Comparison of ENCODE assay signal across 9 cellular contexts in the genomic region with DNA sequence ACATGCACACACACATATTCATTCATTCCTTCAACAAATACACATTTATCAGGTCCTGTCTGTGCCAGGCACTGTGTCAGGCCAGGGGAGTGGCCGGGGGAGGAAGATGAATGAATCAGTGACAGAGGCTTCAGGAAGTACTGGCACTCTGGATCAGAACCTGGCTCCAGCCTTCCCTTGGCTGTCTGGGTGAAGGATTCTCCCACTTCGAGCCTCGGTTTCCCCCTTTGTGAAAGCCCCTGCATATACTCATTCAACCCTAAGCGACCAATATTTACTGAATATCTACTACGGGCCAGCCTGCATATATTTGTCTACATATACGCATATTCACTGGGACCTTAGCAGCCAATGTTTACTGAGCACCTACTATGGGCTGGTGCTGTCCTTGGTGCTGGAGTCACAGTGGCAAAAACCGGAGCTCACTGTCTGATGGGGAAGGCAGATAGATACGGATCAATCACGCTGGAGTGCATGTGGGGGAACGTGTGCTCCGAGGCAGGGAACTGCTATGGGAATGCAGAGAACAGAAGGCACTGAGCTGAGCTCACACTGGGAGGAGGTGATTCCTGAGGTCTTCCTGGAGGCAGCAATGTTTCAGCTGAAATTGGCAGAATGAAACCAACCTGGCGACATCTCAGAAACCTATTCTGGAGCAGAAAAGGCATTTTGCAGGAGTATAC. TPM values are rescaled to one million over a fixed set of nuclear protein-coding genes. Genes with fewer than 3 reads are reported as not detected.
DNase-seq lines count a peak whose midpoint lies in the region; ATAC-seq, FAIRE-seq and TF ChIP-seq lines count a peak whose summit lies in the region.
"Had no signal": no experiment of that assay in that cellular context is flagged by ENCODE, and none has a peak within 500 bp of the region (broad histone marks: within the 10 kb centered on the region; RNA-seq: fewer than 3 reads in every experiment).

No MANE protein-coding gene starts in this region.

- peaks cover 10% of the 10 kb centered on the region for H3K36me3 ChIP-seq in right atrium auricular region
- H3K36me3 ChIP-seq in smooth muscle cell (ENCODE audit: low read depth) = no peaks in the 10 kb centered on the region

- H3K4me3 ChIP-seq in right atrium auricular region = peak overlapping the region; percentile 83 to 96
- peak overlapping the region; percentile 96 for H3K4me3 ChIP-seq in smooth muscle cell

- no peak for FAIRE-seq in GM12892 (lab: Jason Lieb, UNC)
- FAIRE-seq: colon had no signal

- intact Hi-C loops in activated CD4-positive, alpha-beta T cell treated with anti-CD3 and anti-CD28 coated beads for 36 hours (cut with DNase I, micrococcal nuclease) = loop anchor here (1.0 to 5.0 kb wide), 6 partner anchors 18 to 196 kb away; a partner anchor contains a TSS

- TF ChIP-seq CTCF in WTC11 (IDR thresholded peaks at IDR 0.05) = no peak
- no peak for TF ChIP-seq CTCF in right atrium auricular region (IDR thresholded peaks at IDR 0.05)
- no peak for TF ChIP-seq CTCF in smooth muscle cell (IDR thresholded peaks at IDR 0.05; ENCODE audit: borderline replicate concordance, insufficient read depth, poor library complexity, severe bottlenecking)
- TF ChIP-seq CTCF in foreskin keratinocyte (conservative IDR thresholded peaks at IDR 0.05) = no peak

- H3K9me3 ChIP-seq in right atrium auricular region (no peaks in the 10 kb centered on the region), smooth muscle cell (replicated peaks; ENCODE audit: low read depth) (no peaks in the 10 kb centered on the region)

- no peak for ATAC-seq in activated CD4-positive, alpha-beta T cell treated with anti-CD3 and anti-CD28 coated beads for 36 hours
- ATAC-seq in WTC11 = peak; percentile 3; the same call in 1 of the 2 replicates
- no peak for ATAC-seq in foreskin keratinocyte
- ATAC-seq in GM18498 (IDR thresholded peaks at IDR 0.05; ENCODE audit: unreplicated experiment) = no peak

- peak overlapping the region; percentile 83 for H3K4me3 Mint-ChIP-seq in activated CD4-positive, alpha-beta T cell treated with anti-CD3 and anti-CD28 coated beads for 36 hours
- H3K4me3 Mint-ChIP-seq in WTC11 = peak overlapping the region; percentile 86

- POLR2A ChIA-PET in activated CD4-positive, alpha-beta T cell treated with anti-CD3 and anti-CD28 coated beads for 36 hours (lab: Charles Lee) = interaction anchor here (2.0 kb wide), 1 partner anchor 18 kb away, joined by 6 read pairs; a partner anchor contains a TSS
- POLR2A ChIA-PET in WTC11 (lab: Charles Lee) = interaction anchor here (1.1 to 1.2 kb wide), 3 partner anchors 18 to 43 kb away, joined by 3 to 7 read pairs (median 3); a partner anchor contains a TSS

- peaks cover 0 to 22% of the 10 kb centered on the region in 2 donors for H3K4me1 ChIP-seq in right atrium auricular region
- H3K4me1 ChIP-seq in smooth muscle cell (ENCODE audit: low read depth) = peaks cover 7% of the 10 kb centered on the region
- H3K4me1 ChIP-seq in foreskin keratinocyte = peaks cover 5% of the 10 kb centered on the region

- peak overlapping the region; percentile 75 for H3K27ac Mint-ChIP-seq in activated CD4-positive, alpha-beta T cell treated with anti-CD3 and anti-CD28 coated beads for 36 hours
- H3K27ac Mint-ChIP-seq in WTC11 = peak overlapping the region; percentile 90; the same call in 1 of the 2 replicates

- H3F3A ChIP-seq in smooth muscle cell (ENCODE audit: low read depth) = peaks cover 5% of the 10 kb centered on the region

- TF ChIP-seq POLR2A in GM12892 (IDR thresholded peaks at IDR 0.05; ENCODE audit: low read depth, low read length) = no peak

- no peaks in the 10 kb centered on the region for H3K27me3 Mint-ChIP-seq in activated CD4-positive, alpha-beta T cell treated with anti-CD3 and anti-CD28 coated beads for 36 hours
- peaks cover 20% of the 10 kb centered on the region for H3K27me3 Mint-ChIP-seq in WTC11 (ENCODE audit: low read depth)

- peak overlapping the region; percentile 92 for H3K4me2 ChIP-seq in smooth muscle cell

- no peak overlapping the region for H3K9ac ChIP-seq in smooth muscle cell (ENCODE audit: low read depth)

- peaks cover 28% of the 10 kb centered on the region for H3K4me1 Mint-ChIP-seq in activated CD4-positive, alpha-beta T cell treated with anti-CD3 and anti-CD28 coated beads for 36 hours
- H3K4me1 Mint-ChIP-seq in WTC11 = peaks cover 12% of the 10 kb centered on the region

- H2AFZ ChIP-seq in smooth muscle cell (ENCODE audit: low read depth) = peak overlapping the region; percentile 80

- H4K20me1 ChIP-seq in smooth muscle cell (ENCODE audit: low read depth) = no peaks in the 10 kb centered on the region

- H3K27ac ChIP-seq in right atrium auricular region (peak overlapping the region; percentile 91 to 97), smooth muscle cell (ENCODE audit: low read depth) (peak overlapping the region; percentile 68), foreskin keratinocyte (no peak overlapping the region)

- 44% methylated on average over 12 of the region's 12 CpGs for WGBS in smooth muscle cell (ENCODE audit: low lambda C conversion rate)

- CTCF ChIA-PET in activated CD4-positive, alpha-beta T cell treated with anti-CD3 and anti-CD28 coated beads for 36 hours (lab: Charles Lee) = interaction anchor here (0.6 to 1.8 kb wide), 5 partner anchors 50 to 356 kb away, joined by 3 to 6 read pairs (median 3); no protein-coding TSS in a partner anchor
- CTCF ChIA-PET in WTC11 (lab: Charles Lee) = interaction anchor here (0.5 to 2.0 kb wide), 5 partner anchors 18 to 435 kb away, joined by 5 to 20 read pairs (median 5); a partner anchor contains a TSS

- DNase-seq in activated CD4-positive, alpha-beta T cell treated with anti-CD3 and anti-CD28 coated beads for 36 hours = peak; percentile 62
- DNase-seq in activated CD4-positive, alpha-beta T cell treated with anti-CD3 and anti-CD28 coated beads for 1 hour = no peak
- DNase-seq in WTC11 (ENCODE audit: low spot score) = peak; percentile 66
- DNase-seq in right atrium auricular region (ENCODE audit: low spot score) = no peak
- no peak for DNase-seq in smooth muscle cell (lab: John Stamatoyannopoulos, UW; ENCODE audit: unreplicated experiment)
- DNase-seq in foreskin keratinocyte = no peak
- DNase-seq in GM12892 (ENCODE audit: insufficient read length) = no peak

- peaks cover 19% of the 10 kb centered on the region for H3K36me3 Mint-ChIP-seq in activated CD4-positive, alpha-beta T cell treated with anti-CD3 and anti-CD28 coated beads for 36 hours (ENCODE audit: low read depth)
- H3K36me3 Mint-ChIP-seq in WTC11 = peaks cover 10% of the 10 kb centered on the region

- H3K9me3 Mint-ChIP-seq in activated CD4-positive, alpha-beta T cell treated with anti-CD3 and anti-CD28 coated beads for 36 hours (ENCODE audit: low read depth) = no peaks in the 10 kb centered on the region
- H3K9me3 Mint-ChIP-seq in WTC11 = no peaks in the 10 kb centered on the region

- no peaks in the 10 kb centered on the region for H3K27me3 ChIP-seq in right atrium auricular region
- no peaks in the 10 kb centered on the region for H3K27me3 ChIP-seq in smooth muscle cell (ENCODE audit: low read depth)
- H3K27me3 ChIP-seq in foreskin keratinocyte = no peaks in the 10 kb centered on the region

- H3K79me2 ChIP-seq in smooth muscle cell (ENCODE audit: low read depth) = peaks cover 13% of the 10 kb centered on the region

RNA-seq across cellular contexts. Expression of a gene that starts 0.6 kb away (rescaled TPM):
- total RNA-seq in activated CD4-positive, alpha-beta T cell treated with anti-CD3 and anti-CD28 coated beads for 36 hours = 1 to 10 TPM; 7.2 to 7.5 TPM
- 29.7 to 30.4 TPM (median 30.0 TPM) in 3 replicates for total RNA-seq in WTC11 (2021)
- 1 to 10 TPM; 6.2 to 6.4 TPM for total RNA-seq in right atrium auricular region
- total RNA-seq in smooth muscle cell = 4.2 TPM in 2 replicates
- 15.1 and 15.8 TPM in 2 replicates for polyA plus RNA-seq in smooth muscle cell
- total RNA-seq in foreskin keratinocyte = 5.3 and 6.1 TPM in 2 replicates
- polyA plus RNA-seq in foreskin keratinocyte = 7.6 and 8.4 TPM in 2 replicates
- polyA plus RNA-seq in GM12892 (2012; ENCODE audit: missing spikeins) = 1.5 TPM

RNA-seq across cellular contexts. Expression of a gene that starts 18.0 kb away (rescaled TPM):
- 10 to 100 TPM; 13.6 to 14.7 TPM for total RNA-seq in activated CD4-positive, alpha-beta T cell treated with anti-CD3 and anti-CD28 coated beads for 36 hours
- total RNA-seq in WTC11 (2021) = 20.1 to 22.7 TPM (median 20.6 TPM) in 3 replicates
- total RNA-seq in right atrium auricular region = 10 to 100 TPM in 1 of 2 donors, 1 to 10 TPM in 1; 9.2 to 12.2 TPM
- 4.6 and 10.4 TPM in 2 replicates for total RNA-seq in smooth muscle cell
- 16.8 and 17.7 TPM in 2 replicates for polyA plus RNA-seq in smooth muscle cell
- 6.3 and 7.3 TPM in 2 replicates for total RNA-seq in foreskin keratinocyte
- 8.1 and 8.6 TPM in 2 replicates for polyA plus RNA-seq in foreskin keratinocyte
- polyA plus RNA-seq in GM12892 (2012; ENCODE audit: missing spikeins) = 2.5 TPM

RNA-seq across cellular contexts. Expression of a gene that starts 18.8 kb away (rescaled TPM):
- total RNA-seq in activated CD4-positive, alpha-beta T cell treated with anti-CD3 and anti-CD28 coated beads for 36 hours = 10 to 100 TPM; 16.2 to 18.6 TPM
- total RNA-seq in WTC11 (2021) = 5.5 to 6.3 TPM (median 5.5 TPM) in 3 replicates
- 10 to 100 TPM; 17.7 to 25.8 TPM for total RNA-seq in right atrium auricular region
- 16.3 and 20.1 TPM in 2 replicates for total RNA-seq in smooth muscle cell
- polyA plus RNA-seq in smooth muscle cell = 13.3 and 19.4 TPM in 2 replicates
- total RNA-seq in foreskin keratinocyte = 10.7 and 12.7 TPM in 2 replicates
- 15.8 and 18.7 TPM in 2 replicates for polyA plus RNA-seq in foreskin keratinocyte
- polyA plus RNA-seq in GM12892 (2012; ENCODE audit: missing spikeins) = 1.8 TPM

RNA-seq across cellular contexts. Expression of a gene that starts 24.2 kb away (rescaled TPM):
- total RNA-seq in activated CD4-positive, alpha-beta T cell treated with anti-CD3 and anti-CD28 coated beads for 36 hours = 10 to 100 TPM; 11.4 to 12.1 TPM
- total RNA-seq in WTC11 (2021) (18.5 to 21.7 TPM (median 19.0 TPM) in 3 replicates), right atrium auricular region (10 to 100 TPM; 11.2 to 11.4 TPM), smooth muscle cell (3.0 and 3.8 TPM in 2 replicates), foreskin keratinocyte (2.7 and 3.4 TPM in 2 replicates)
- polyA plus RNA-seq in smooth muscle cell (1.2 and 2.0 TPM in 2 replicates), foreskin keratinocyte (6.0 and 6.4 TPM in 2 replicates)
- 1.7 TPM for polyA plus RNA-seq in GM12892 (2012; ENCODE audit: missing spikeins)

RNA-seq across cellular contexts. Expression of a gene that starts 35.9 kb away (rescaled TPM):
- not detected for total RNA-seq in activated CD4-positive, alpha-beta T cell treated with anti-CD3 and anti-CD28 coated beads for 36 hours
- 0.90 to 1.3 TPM (median 1.1 TPM) in 3 replicates for total RNA-seq in WTC11 (2021)
- total RNA-seq in right atrium auricular region = 100 to 1,000 TPM in 1 of 2 donors, 10 to 100 TPM in 1; 97.5 to 103 TPM
- total RNA-seq in smooth muscle cell = not detected in 2 replicates
- polyA plus RNA-seq in smooth muscle cell = 0.37 TPM in 1 of 2 replicates, not detected in the other
- total RNA-seq in foreskin keratinocyte = not detected in 2 replicates
- polyA plus RNA-seq in foreskin keratinocyte = not detected in 2 replicates
- not detected for polyA plus RNA-seq in GM12892 (2012; ENCODE audit: missing spikeins)

Comparison
In these comparisons a context has a peak if more than half of its experiments do, and no peak if none do; other contexts are left out.
1. DNase-seq: peak in activated CD4-positive, alpha-beta T cell treated with anti-CD3 and anti-CD28 coated beads for 36 hours (single experiment) and WTC11 (single experiment); none in activated CD4-positive, alpha-beta T cell treated with anti-CD3 and anti-CD28 coated beads for 1 hour (single experiment), right atrium auricular region (single experiment), smooth muscle cell (single experiment), foreskin keratinocyte (0 of 2) and GM12892 (single experiment).